ENCODE assay signal across 13 cellular contexts in the genomic region with DNA sequence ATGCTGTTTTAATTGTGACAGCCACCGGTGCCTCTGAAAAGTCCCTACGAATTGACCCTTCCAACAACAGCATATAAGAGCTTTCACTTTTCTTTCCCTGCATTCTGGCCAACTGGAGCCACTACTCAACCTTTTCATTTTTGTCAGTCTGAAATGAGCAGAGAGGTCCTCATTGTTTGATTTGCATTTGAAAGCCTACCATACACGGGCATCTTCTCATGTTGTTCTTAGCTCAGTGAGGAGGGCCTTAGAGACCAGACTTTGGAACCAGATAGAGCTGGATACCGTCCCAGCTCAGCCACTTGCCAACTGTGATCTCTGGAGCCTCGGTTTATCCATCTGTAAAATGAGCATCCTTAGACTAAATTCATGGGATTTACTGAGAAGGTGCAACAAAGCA. TPM values are rescaled to one million over a fixed set of nuclear protein-coding genes. Genes with fewer than 3 reads are reported as not detected.
DNase-seq lines count a peak whose midpoint lies in the region; ATAC-seq, FAIRE-seq and TF ChIP-seq lines count a peak whose summit lies in the region.
"Had no signal": no experiment of that assay in that cellular context is flagged by ENCODE, and none has a peak within 500 bp of the region (broad histone marks: within the 10 kb centered on the region; RNA-seq: fewer than 3 reads in every experiment).

No MANE protein-coding gene starts in this region.

- peak; percentile 99 for FAIRE-seq in GM19239 (lab: Jason Lieb, UNC)

- ATAC-seq in activated CD8-positive, alpha-beta T cell treated with anti-CD3 and anti-CD28 coated beads, Interleukin-2, amount 10 ng/mL, durations not matched to agents 7 days and 5 days, result no peak
- ATAC-seq in naive thymus-derived CD8-positive, alpha-beta T cell, result no peak

- no peaks in the 10 kb centered on the region for H3K27me3 Mint-ChIP-seq in Calu3 (ENCODE audit: unreplicated experiment)
- no peaks in the 10 kb centered on the region for H3K27me3 Mint-ChIP-seq in activated CD8-positive, alpha-beta T cell treated with anti-CD3 and anti-CD28 coated beads, Interleukin-2, amount 10 ng/mL, durations not matched to agents 7 days and 5 days (ENCODE audit: low read depth)
- H3K27me3 Mint-ChIP-seq in naive thymus-derived CD8-positive, alpha-beta T cell, result no peaks in the 10 kb centered on the region

- POLR2A ChIA-PET in activated CD8-positive, alpha-beta T cell treated with anti-CD3 and anti-CD28 coated beads, Interleukin-2, amount 10 ng/mL, durations not matched to agents 7 days and 5 days (lab: Charles Lee), result interaction anchor here (0.5 to 17.8 kb wide), 10 partner anchors 8 to 133 kb away, joined by 3 to 1048 read pairs (median 10); a partner anchor contains a TSS
- POLR2A ChIA-PET in naive thymus-derived CD8-positive, alpha-beta T cell (lab: Charles Lee), result interaction anchor here (0.9 to 17.8 kb wide), 11 partner anchors 11 to 1199 kb away, joined by 3 to 1336 read pairs (median 5); a partner anchor contains a TSS

- CTCF ChIA-PET in Calu3 (lab: Charles Lee), result interaction anchor here (0.6 to 1.7 kb wide), 2 partner anchors 11 to 14 kb away, joined by 3 to 4 read pairs; no protein-coding TSS in a partner anchor
- CTCF ChIA-PET in activated CD8-positive, alpha-beta T cell treated with anti-CD3 and anti-CD28 coated beads, Interleukin-2, amount 10 ng/mL, durations not matched to agents 7 days and 5 days (lab: Charles Lee), result interaction anchor here (0.7 to 15.9 kb wide), 3 partner anchors 11 to 44 kb away, joined by 4 to 406 read pairs (median 11); a partner anchor contains a TSS

- intact Hi-C loops in Calu3 (cut with micrococcal nuclease; ENCODE audit: unreplicated experiment), result no loop called here

- no peak for TF ChIP-seq CTCF in Calu3 (IDR thresholded peaks at IDR 0.05; ENCODE audit: unreplicated experiment)

- peaks cover 37% of the 10 kb centered on the region for H3K4me1 Mint-ChIP-seq in Calu3 (ENCODE audit: low read depth, unreplicated experiment)
- peaks cover 68% of the 10 kb centered on the region for H3K4me1 Mint-ChIP-seq in activated CD8-positive, alpha-beta T cell treated with anti-CD3 and anti-CD28 coated beads, Interleukin-2, amount 10 ng/mL, durations not matched to agents 7 days and 5 days (ENCODE audit: low read depth)
- H3K4me1 Mint-ChIP-seq in naive thymus-derived CD8-positive, alpha-beta T cell, result peaks cover 25 to 77% (median 72%) of the 10 kb centered on the region in 4 donors

- H3K36me3 Mint-ChIP-seq in Calu3 (ENCODE audit: insufficient read depth, unreplicated experiment), result peaks cover 26% of the 10 kb centered on the region
- peaks cover 8% of the 10 kb centered on the region for H3K36me3 Mint-ChIP-seq in activated CD8-positive, alpha-beta T cell treated with anti-CD3 and anti-CD28 coated beads, Interleukin-2, amount 10 ng/mL, durations not matched to agents 7 days and 5 days (ENCODE audit: low read depth)
- peaks cover 0 to 6% (median 2%) of the 10 kb centered on the region in 3 donors for H3K36me3 Mint-ChIP-seq in naive thymus-derived CD8-positive, alpha-beta T cell
- H3K36me3 Mint-ChIP-seq: mesothelial cell of epicardium had no signal

- peak overlapping the region; percentile 99 for H3K27ac Mint-ChIP-seq in Calu3 (ENCODE audit: unreplicated experiment)
- peak overlapping the region; percentile 89 for H3K27ac Mint-ChIP-seq in activated CD8-positive, alpha-beta T cell treated with anti-CD3 and anti-CD28 coated beads, Interleukin-2, amount 10 ng/mL, durations not matched to agents 7 days and 5 days
- peak overlapping the region; percentile 94 to 99 (median 97) for H3K27ac Mint-ChIP-seq in naive thymus-derived CD8-positive, alpha-beta T cell
- H3K27ac Mint-ChIP-seq: mesothelial cell of epicardium had no signal

- no peaks in the 10 kb centered on the region for H3K9me3 Mint-ChIP-seq in Calu3 (ENCODE audit: low read depth, unreplicated experiment)
- H3K9me3 Mint-ChIP-seq in activated CD8-positive, alpha-beta T cell treated with anti-CD3 and anti-CD28 coated beads, Interleukin-2, amount 10 ng/mL, durations not matched to agents 7 days and 5 days (ENCODE audit: insufficient read depth), result no peaks in the 10 kb centered on the region
- H3K9me3 Mint-ChIP-seq in naive thymus-derived CD8-positive, alpha-beta T cell, result no peaks in the 10 kb centered on the region

- no TSS peak for BruUV-seq in Calu3 (replicated peaks; lab: Mats Ljungman, UMichigan)

- DNase-seq in Calu3 (no peak), GM19239 (ENCODE audit: insufficient read length, low spot score) (no peak), RKO (ENCODE audit: low spot score) (no peak), dedifferentiated amniotic fluid mesenchymal stem cell (ENCODE audit: extremely low spot score) (no peak)
- DNase-seq in activated CD8-positive, alpha-beta T cell treated with anti-CD3 and anti-CD28 coated beads, Interleukin-2, amount 10 ng/mL, durations not matched to agents 7 days and 5 days, result no peak
- DNase-seq in naive thymus-derived CD8-positive, alpha-beta T cell, result no peak
- no peak for DNase-seq in stimulated activated CD4-positive, alpha-beta T cell treated with anti-CD3 and anti-CD28 coated beads, Interleukin-15, amount 100 ng/mL, for 24 hours
- DNase-seq: esophagus squamous epithelium; IMR-90; NCI-H2029; NK-92 treated with Interleukin-12 subunit alpha and Interleukin-12 subunit beta, amount 100 ng/mL, for 24 hours; stimulated activated CD4-positive, alpha-beta T cell treated with anti-CD3 and anti-CD28 coated beads, Interleukin-4, amount 100 ng/mL, for 24 hours had no signal

- H3K4me3 Mint-ChIP-seq in Calu3 (ENCODE audit: low read depth, unreplicated experiment), result no peak overlapping the region
- peak overlapping the region; percentile 77 for H3K4me3 Mint-ChIP-seq in activated CD8-positive, alpha-beta T cell treated with anti-CD3 and anti-CD28 coated beads, Interleukin-2, amount 10 ng/mL, durations not matched to agents 7 days and 5 days
- peak overlapping the region; percentile 69 to 85 (median 76) for H3K4me3 Mint-ChIP-seq in naive thymus-derived CD8-positive, alpha-beta T cell
- H3K4me3 Mint-ChIP-seq: mesothelial cell of epicardium had no signal

RNA-seq across cellular contexts. Expression of a gene that starts 16.9 kb away (rescaled TPM):
- 5,274 and 5,368 TPM in 2 replicates for total RNA-seq in Calu3 (2022)
- 1,000 to 10,000 TPM; 8,800 to 8,961 TPM for total RNA-seq in activated CD8-positive, alpha-beta T cell treated with anti-CD3 and anti-CD28 coated beads, Interleukin-2, amount 10 ng/mL, durations not matched to agents 7 days and 5 days
- 1,000 to 10,000 TPM; 4,350 to 4,478 TPM for total RNA-seq in naive thymus-derived CD8-positive, alpha-beta T cell
- over 10,000 TPM; 23,903 to 30,039 (median 28,786) TPM for polyA plus RNA-seq in naive thymus-derived CD8-positive, alpha-beta T cell

RNA-seq across cellular contexts. Expression of a gene that starts 51.6 kb away (rescaled TPM):
- total RNA-seq in Calu3 (2022), result not detected in 2 replicates
- not detected for total RNA-seq in activated CD8-positive, alpha-beta T cell treated with anti-CD3 and anti-CD28 coated beads, Interleukin-2, amount 10 ng/mL, durations not matched to agents 7 days and 5 days
- under 1 TPM; 0.21 to 0.22 TPM for total RNA-seq in naive thymus-derived CD8-positive, alpha-beta T cell
- not detected for polyA plus RNA-seq in naive thymus-derived CD8-positive, alpha-beta T cell
- total RNA-seq: IMR-90, mesothelial cell of epicardium had no signal
- polyA plus RNA-seq: IMR-90 had no signal
